22 cellular contexts compared by ENCODE assay signal in genomic region chr2:1060987-1061386, GRCh38.
DNase-seq lines count a peak whose midpoint lies in the region; ATAC-seq and TF ChIP-seq lines count a peak whose summit lies in the region.
"Had no signal": no experiment of that assay in that cellular context is flagged by ENCODE, and none has a peak within 500 bp of the region (broad histone marks: within the 10 kb centered on the region; RNA-seq: fewer than 3 reads in every experiment).

No MANE protein-coding gene starts in this region.

- H3K4me2 ChIP-seq in GM23338 = 0 out of 2 replicates have a peak overlapping the region, but pooled peaks have one; percentile 38
- H3K4me2 ChIP-seq: A549; BLaER1 treated with 17β-estradiol and CSF1 and Interleukin-3, amounts not matched to agents 10 nM and 100 nM had no signal

- peaks cover 3% of the 10 kb centered on the region for H3K27me3 Mint-ChIP-seq in GM23338 (ENCODE audit: insufficient read depth, low read depth, poor library complexity)
- H3K27me3 Mint-ChIP-seq in nephron progenitor cell (ENCODE audit: low read depth, poor library complexity) = peaks cover 10% of the 10 kb centered on the region
- H3K27me3 Mint-ChIP-seq in progenitor cell of endocrine pancreas = peaks cover 19% of the 10 kb centered on the region

- peaks cover 19% of the 10 kb centered on the region for H3K79me2 ChIP-seq in GM23338 (replicated peaks; ENCODE audit: insufficient read depth)

- H4K20me1 ChIP-seq in GM23338 (replicated peaks; ENCODE audit: insufficient read depth) = peaks cover 37% of the 10 kb centered on the region
- H4K20me1 ChIP-seq: BLaER1 treated with 17β-estradiol and CSF1 and Interleukin-3, amounts not matched to agents 10 nM and 100 nM had no signal

- no peak for ATAC-seq in GM23338
- ATAC-seq in HG02678 (IDR thresholded peaks at IDR 0.05; ENCODE audit: unreplicated experiment) = no peak
- no peak for ATAC-seq in HG03439 (IDR thresholded peaks at IDR 0.05; ENCODE audit: unreplicated experiment)
- ATAC-seq: A549 had no signal

- no peak for TF ChIP-seq CTCF in GM23338 (conservative IDR thresholded peaks at IDR 0.05; ENCODE audit: low read depth in 2 of 2)
- TF ChIP-seq CTCF in nephron progenitor cell (IDR thresholded peaks at IDR 0.05) = no peak
- no peak for TF ChIP-seq CTCF in progenitor cell of endocrine pancreas (IDR thresholded peaks at IDR 0.05; ENCODE audit: unreplicated experiment)

- H3K4me1 ChIP-seq in GM23338 (ENCODE audit: insufficient read depth) = peaks cover 9% of the 10 kb centered on the region
- H3K4me1 ChIP-seq: A549; BE2C; BLaER1 treated with 17β-estradiol and CSF1 and Interleukin-3, amounts not matched to agents 10 nM and 100 nM; HAP-1 had no signal

- H3K27ac Mint-ChIP-seq in GM23338 = no peak overlapping the region
- peak overlapping the region; percentile 77 for H3K27ac Mint-ChIP-seq in nephron progenitor cell
- H3K27ac Mint-ChIP-seq in progenitor cell of endocrine pancreas = peak overlapping the region; percentile 7
- H3K27ac Mint-ChIP-seq: CD4-positive, alpha-beta T cell; CD8-positive, alpha-beta memory T cell had no signal

- no peak for DNase-seq in GM23338 (ENCODE audit: low spot score)
- DNase-seq in dermis microvascular lymphatic vessel endothelial cell (ENCODE audit: low read depth in 2 of 2) = peak; percentile 8 to 92
- DNase-seq in nephron progenitor cell = no peak
- DNase-seq in progenitor cell of endocrine pancreas (ENCODE audit: low spot score, unreplicated experiment) = no peak
- DNase-seq in mucosa of gallbladder (ENCODE audit: low spot score) = no peak
- DNase-seq: 8988T; ACHN; AML-193; BE2C; CD4-positive, alpha-beta T cell; CD8-positive, alpha-beta memory T cell; DMS 273 treated with DMSO at 0.1 percent for 48 hours; DMS79; EL; GF-D8; GOT3 had no signal

- no peak overlapping the region for H3K4me3 ChIP-seq in GM23338
- H3K4me3 ChIP-seq: A549; BLaER1 treated with 17β-estradiol and CSF1 and Interleukin-3, amounts not matched to agents 10 nM and 100 nM; HAP-1 had no signal

- no peak overlapping the region for H2AFZ ChIP-seq in GM23338

- no peak overlapping the region for H3K27ac ChIP-seq in GM23338 (ENCODE audit: low read depth)
- H3K27ac ChIP-seq: A549; BLaER1 treated with 17β-estradiol and CSF1 and Interleukin-3, amounts not matched to agents 10 nM and 100 nM had no signal

- no peaks in the 10 kb centered on the region for H3K9me2 ChIP-seq in GM23338 (ENCODE audit: insufficient read depth)

- H3K4me3 Mint-ChIP-seq in GM23338 (no peak overlapping the region), nephron progenitor cell (no peak overlapping the region), progenitor cell of endocrine pancreas (ENCODE audit: low read depth) (no peak overlapping the region)
- H3K4me3 Mint-ChIP-seq: CD14-positive monocyte; CD4-positive, alpha-beta T cell; CD8-positive, alpha-beta memory T cell had no signal

- no peaks in the 10 kb centered on the region; the same call in 2 of the 3 replicates for H3K9me3 Mint-ChIP-seq in GM23338
- no peaks in the 10 kb centered on the region for H3K9me3 Mint-ChIP-seq in nephron progenitor cell
- no peaks in the 10 kb centered on the region for H3K9me3 Mint-ChIP-seq in progenitor cell of endocrine pancreas (ENCODE audit: low read depth)
- H3K9me3 Mint-ChIP-seq: CD4-positive, alpha-beta T cell had no signal

- no peaks in the 10 kb centered on the region for H3F3A ChIP-seq in GM23338 (replicated peaks; ENCODE audit: low read depth)

- H3K36me3 Mint-ChIP-seq in GM23338 (ENCODE audit: low read depth) (peaks cover 4% of the 10 kb centered on the region; the same call in 1 of the 3 replicates), nephron progenitor cell (ENCODE audit: low read depth) (no peaks in the 10 kb centered on the region), progenitor cell of endocrine pancreas (ENCODE audit: insufficient read depth) (no peaks in the 10 kb centered on the region)
- H3K36me3 Mint-ChIP-seq: CD14-positive monocyte; CD8-positive, alpha-beta memory T cell had no signal

- 0 out of 2 replicates have a peak, but pooled peaks cover 2% of the 10 kb centered on the region for H3K27me3 ChIP-seq in GM23338 (ENCODE audit: insufficient read depth)
- H3K27me3 ChIP-seq: BE2C; BLaER1 treated with 17β-estradiol and CSF1 and Interleukin-3, amounts not matched to agents 10 nM and 100 nM had no signal

- peaks cover 10% of the 10 kb centered on the region; the same call in 2 of the 3 replicates for H3K4me1 Mint-ChIP-seq in GM23338
- H3K4me1 Mint-ChIP-seq in nephron progenitor cell = peaks cover 7% of the 10 kb centered on the region
- H3K4me1 Mint-ChIP-seq in progenitor cell of endocrine pancreas (ENCODE audit: low read depth) = peaks cover 10% of the 10 kb centered on the region
- H3K4me1 Mint-ChIP-seq: CD14-positive monocyte; CD8-positive, alpha-beta memory T cell had no signal

- H3K36me3 ChIP-seq in GM23338 (ENCODE audit: insufficient read depth) = no peaks in the 10 kb centered on the region
- H3K36me3 ChIP-seq: BE2C; BLaER1 treated with 17β-estradiol and CSF1 and Interleukin-3, amounts not matched to agents 10 nM and 100 nM; HAP-1 had no signal

TF ChIP-seq in GM23338, 12 proteins besides CTCF, POLR2A, EP300 and RAD21 (continues in another document):
- no peak for TF ChIP-seq EZH2phosphoT487 (IDR thresholded peaks at IDR 0.05; ENCODE audit: unreplicated experiment)
- TF ChIP-seq POLR2AphosphoS5 (IDR thresholded peaks at IDR 0.05; ENCODE audit: low read depth) = no peak
- TF ChIP-seq JUNB (IDR thresholded peaks at IDR 0.05; ENCODE audit: unreplicated experiment) = no peak
- no peak for TF ChIP-seq ZNF462 (CRISPR knock-in tag; IDR thresholded peaks at IDR 0.05)
- no peak for TF ChIP-seq ETS1 (IDR thresholded peaks at IDR 0.05)

Comparison
In these comparisons a context has a peak if more than half of its experiments do, and no peak if none do; other contexts are left out.
1. DNase-seq: peak in dermis microvascular lymphatic vessel endothelial cell (2 of 2); none in GM23338 (single experiment), nephron progenitor cell (single experiment), progenitor cell of endocrine pancreas (single experiment) and mucosa of gallbladder (single experiment).